Comparison of ENCODE assay signal across 10 cellular contexts in genomic region chr19:29576761-29577661, GRCh38. TPM values are rescaled to one million over a fixed set of nuclear protein-coding genes. Genes with fewer than 3 reads are reported as not detected.
A peak's percentile ranks its signal among the peaks of the same experiment; 100 is the strongest.
DNase-seq lines count a peak whose midpoint lies in the region; ATAC-seq and TF ChIP-seq lines count a peak whose summit lies in the region.
"Had no signal": no experiment of that assay in that cellular context is flagged by ENCODE, and none has a peak within 500 bp of the region (broad histone marks: within the 10 kb centered on the region; RNA-seq: fewer than 3 reads in every experiment).

No MANE protein-coding gene starts in this region.

- no peak overlapping the region for H3T11ph ChIP-seq in H9 (ENCODE audit: low read length)

- H3K27me3 ChIP-seq in H9 (ENCODE audit: insufficient read depth, low read length) (no peaks in the 10 kb centered on the region), neural progenitor cell (peaks cover 56% of the 10 kb centered on the region)
- H3K27me3 ChIP-seq in CD4-positive, alpha-beta T cell (ENCODE audit: control insufficient read depth, insufficient read depth, low read length) = peaks cover 29% of the 10 kb centered on the region

- H3K14ac ChIP-seq in H9 (ENCODE audit: insufficient read depth, low read length) = no peak overlapping the region

- no peak overlapping the region for H2BK120ac ChIP-seq in H9 (ENCODE audit: low read depth, low read length, poor library complexity, severe bottlenecking)

- no peak overlapping the region for H4K8ac ChIP-seq in H9 (replicated peaks; ENCODE audit: insufficient read length, low read depth, low read length)

- H3K56ac ChIP-seq in H9 (ENCODE audit: insufficient read length, low read depth, low read length) = no peak overlapping the region

- H3K9me3 Mint-ChIP-seq in H9 (no peaks in the 10 kb centered on the region; a peak in 1 of 5 replicates), neural progenitor cell (no peaks in the 10 kb centered on the region)
- H3K9me3 Mint-ChIP-seq in CD4-positive, alpha-beta T cell = peaks cover 3% of the 10 kb centered on the region

- no peak overlapping the region for H3K23ac ChIP-seq in H9 (ENCODE audit: insufficient read length, low read depth, low read length)

- no peak for TF ChIP-seq CTCF in GM10266 (IDR thresholded peaks at IDR 0.05; ENCODE audit: control insufficient read depth, insufficient read depth, low read depth, missing control alignments)
- TF ChIP-seq CTCF in H9 (conservative IDR thresholded peaks at IDR 0.05) = no peak
- no peak for TF ChIP-seq CTCF in neural progenitor cell (IDR thresholded peaks at IDR 0.05)
- TF ChIP-seq CTCF in CD4-positive, alpha-beta T cell (IDR thresholded peaks at IDR 0.05) = no peak

- POLR2A ChIA-PET in CD4-positive, alpha-beta T cell (lab: Charles Lee) = no interaction called here

- H3K9me3 ChIP-seq in H9 (ENCODE audit: control insufficient read depth, low read depth, low read length) = no peaks in the 10 kb centered on the region
- no peaks in the 10 kb centered on the region for H3K9me3 ChIP-seq in neural progenitor cell (ENCODE audit: low read depth)
- H3K9me3 ChIP-seq in CD4-positive, alpha-beta T cell (ENCODE audit: control insufficient read depth, low read length) = no peaks in the 10 kb centered on the region

- H3K79me1 ChIP-seq in H9 (ENCODE audit: insufficient read depth, low read depth, low read length, poor library complexity, severe bottlenecking) = no peaks in the 10 kb centered on the region

- H4K5ac ChIP-seq in H9 (ENCODE audit: insufficient read length, low read depth, low read length) = no peak overlapping the region

- no peak overlapping the region for H4K91ac ChIP-seq in H9 (ENCODE audit: insufficient read length, low read depth, low read length)

- H3K27ac ChIP-seq in H9 (ENCODE audit: insufficient read length, low read depth, low read length) (no peak overlapping the region), neural progenitor cell (no peak overlapping the region)
- no peak overlapping the region for H3K27ac ChIP-seq in CD4-positive, alpha-beta T cell (ENCODE audit: low read depth, low read length)

- H3K79me2 ChIP-seq in H9 (ENCODE audit: insufficient read depth, low read length) = no peaks in the 10 kb centered on the region
- H3K79me2 ChIP-seq in neural progenitor cell (ENCODE audit: low read depth) = no peaks in the 10 kb centered on the region

- H3K4me1 ChIP-seq in H9 (ENCODE audit: insufficient read depth, low read length) = no peaks in the 10 kb centered on the region
- H3K4me1 ChIP-seq in neural progenitor cell = peaks cover 4% of the 10 kb centered on the region

- H2AK5ac ChIP-seq in H9 (ENCODE audit: insufficient read length, low read length) = no peak overlapping the region

- no peak overlapping the region for H2BK15ac ChIP-seq in H9 (ENCODE audit: low read depth, low read length)

- H3K4me3 Mint-ChIP-seq in H9 (no peak overlapping the region), neural progenitor cell (no peak overlapping the region)
- H3K4me3 Mint-ChIP-seq in CD4-positive, alpha-beta T cell = no peak overlapping the region

- DNase-seq in GM10266 (ENCODE audit: extremely low spot score) (peak; percentile 53), H9 (peak; percentile 20), RKO (ENCODE audit: low spot score) (peak; percentile 25), neural progenitor cell (ENCODE audit: low spot score) (no peak), SKM-1 (lab: John Stamatoyannopoulos, UW; ENCODE audit: unreplicated experiment) (no peak), NCI-H524 treated with DMSO at 0.1 percent for 48 hours (lab: John Stamatoyannopoulos, UW) (no peak), NCI-H774 (lab: John Stamatoyannopoulos, UW) (no peak)
- DNase-seq in CD4-positive, alpha-beta T cell = no peak
- DNase-seq: NCI-H748 treated with DMSO at 0.1 percent for 48 hours had no signal

- H2BK5ac ChIP-seq in H9 (ENCODE audit: insufficient read length, low read length) = no peak overlapping the region

- no peaks in the 10 kb centered on the region for H3K36me3 ChIP-seq in neural progenitor cell

- H4K20me1 ChIP-seq in H9 (ENCODE audit: control insufficient read depth, insufficient read depth, insufficient read length) (no peaks in the 10 kb centered on the region), neural progenitor cell (ENCODE audit: low read depth) (no peaks in the 10 kb centered on the region)

- H3F3A ChIP-seq in neural progenitor cell (ENCODE audit: low read depth) = no peaks in the 10 kb centered on the region

- H3K23me2 ChIP-seq in H9 (ENCODE audit: insufficient read length, low read depth, low read length, poor library complexity, severe bottlenecking) = no peaks in the 10 kb centered on the region

- H2BK20ac ChIP-seq in H9 (ENCODE audit: low read depth, low read length, poor library complexity, severe bottlenecking) = no peak overlapping the region

- no peak overlapping the region for H3K4ac ChIP-seq in H9 (ENCODE audit: low read depth, low read length)

- H3K4me2 ChIP-seq in H9 (ENCODE audit: insufficient read depth, insufficient read length, low read length) (no peak overlapping the region), neural progenitor cell (no peak overlapping the region)

- H3K27ac Mint-ChIP-seq in H9 (no peak overlapping the region), neural progenitor cell (no peak overlapping the region)
- H3K27ac Mint-ChIP-seq in CD4-positive, alpha-beta T cell = no peak overlapping the region

- H3K18ac ChIP-seq in H9 (ENCODE audit: insufficient read length, low read depth, low read length) = no peak overlapping the region

- H2AFZ ChIP-seq in H9 (ENCODE audit: low read length) = no peak overlapping the region
- H2AFZ ChIP-seq in neural progenitor cell (replicated peaks) = peak overlapping the region; percentile 10

- ATAC-seq in CD4-positive, alpha-beta T cell (ENCODE audit: poor library complexity) = no peak

- H3K36me3 Mint-ChIP-seq in H9 (ENCODE audit: insufficient read depth in 1 of 3, low read depth in 3 of 3) (no peaks in the 10 kb centered on the region; a peak in 1 of 7 replicates), neural progenitor cell (no peaks in the 10 kb centered on the region)
- H3K36me3 Mint-ChIP-seq in CD4-positive, alpha-beta T cell (ENCODE audit: low read depth) = no peaks in the 10 kb centered on the region

- no peak overlapping the region for H3K4me3 ChIP-seq in neural progenitor cell

- H2BK12ac ChIP-seq in H9 (ENCODE audit: insufficient read length, low read depth, low read length) = no peak overlapping the region

- H3K4me1 Mint-ChIP-seq in H9 (peaks cover 19% of the 10 kb centered on the region in 2 experiments), neural progenitor cell (no peaks in the 10 kb centered on the region)
- no peaks in the 10 kb centered on the region for H3K4me1 Mint-ChIP-seq in CD4-positive, alpha-beta T cell (ENCODE audit: low read depth)

- CTCF ChIA-PET in CD4-positive, alpha-beta T cell (lab: Charles Lee) = interaction anchor here (1.4 kb wide), 1 partner anchor 139 kb away, joined by 3 read pairs; no protein-coding TSS in a partner anchor

- intact Hi-C loops in CD4-positive, alpha-beta T cell (cut with DNase I, micrococcal nuclease) = no loop called here

- WGBS in H9 (ENCODE audit: extremely low coverage, insufficient read length, low lambda C conversion rate) = no CpG with 5 or more reads among the region's 16 CpGs

- H3K27me3 Mint-ChIP-seq in H9 (ENCODE audit: low read depth) (peaks cover 77% of the 10 kb centered on the region), neural progenitor cell (ENCODE audit: insufficient read depth, low read depth) (peaks cover 16% of the 10 kb centered on the region)
- peaks cover 73% of the 10 kb centered on the region for H3K27me3 Mint-ChIP-seq in CD4-positive, alpha-beta T cell

- H3K9ac ChIP-seq in H9 (ENCODE audit: extremely low read depth, insufficient read length, low read length) (no peak overlapping the region), neural progenitor cell (no peak overlapping the region)

RNA-seq across cellular contexts. Expression of gene POP4, which starts 29.1 kb away (rescaled TPM):
- total RNA-seq in H9 (2021) (51.4 and 53.6 TPM in 2 replicates), neural progenitor cell (ENCODE audit: low replicate concordance) (41.0 and 77.8 TPM in 2 replicates)
- total RNA-seq in CD4-positive, alpha-beta T cell = 10 to 100 TPM; 40.5 to 42.0 TPM

RNA-seq across cellular contexts. Expression of gene VSTM2B, which starts 51.2 kb away (rescaled TPM):
- total RNA-seq in H9 (2021) (0.29 and 0.31 TPM in 2 replicates), neural progenitor cell (ENCODE audit: low replicate concordance) (0.59 TPM in 1 of 2 replicates, not detected in the other)
- total RNA-seq in CD4-positive, alpha-beta T cell = not detected
- total RNA-seq: lower leg skin had no signal

Comparison
In these comparisons a context has a peak if more than half of its experiments do, and no peak if none do; other contexts are left out.
1. DNase-seq: peak in GM10266 (single experiment), H9 (single experiment) and RKO (single experiment); none in neural progenitor cell (single experiment), CD4-positive, alpha-beta T cell (0 of 10), SKM-1 (single experiment), NCI-H524 treated with DMSO at 0.1 percent for 48 hours (single experiment) and NCI-H774 (single experiment).